1 cellular context compared by ENCODE assay signal in genomic region chr22:28899199-28899853, GRCh38.
TF ChIP-seq lines count a peak whose summit lies in the region.

No MANE protein-coding gene starts in this region.

TF ChIP-seq in GM23338, 12 proteins besides CTCF, POLR2A, EP300 and RAD21 (continued from another document):
- TF ChIP-seq ZNF462 (CRISPR knock-in tag; IDR thresholded peaks at IDR 0.05): no peak
- TF ChIP-seq ZNF114 (CRISPR knock-in tag; IDR thresholded peaks at IDR 0.05): no peak
